15 cellular contexts compared by ENCODE assay signal in the genomic region with DNA sequence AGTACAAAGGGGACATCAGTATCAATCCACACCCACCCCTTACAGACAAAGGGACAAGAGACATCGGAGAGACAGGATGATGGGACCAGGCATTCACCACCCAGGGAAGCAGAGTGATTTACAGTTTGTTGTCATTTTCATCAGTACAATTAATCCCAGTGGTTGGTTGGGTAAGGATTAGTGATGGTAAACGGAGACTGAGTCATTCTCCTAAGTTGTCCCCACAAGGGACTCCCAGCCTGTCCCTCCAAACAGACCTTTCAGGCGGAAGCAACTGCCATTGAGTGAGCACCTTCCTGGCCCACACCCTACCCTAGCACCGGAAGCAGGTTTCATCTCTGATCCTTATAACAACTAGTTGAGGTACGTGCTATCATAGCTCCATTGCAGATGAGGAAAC. TPM values are rescaled to one million over a fixed set of nuclear protein-coding genes. Genes with fewer than 3 reads are reported as not detected.
"Had no signal": no experiment of that assay in that cellular context is flagged by ENCODE, and none has a peak within 500 bp of the region (broad histone marks: within the 10 kb centered on the region; RNA-seq: fewer than 3 reads in every experiment).

No MANE protein-coding gene starts in this region.

- H3K4me1 Mint-ChIP-seq: activated B cell treated with CpG ODN at 0.5 μM for 24 hours; activated naive CD8-positive, alpha-beta T cell treated with anti-CD3 and anti-CD28 coated beads, Interleukin-2, amount 10 ng/mL, durations not matched to agents 7 days and 5 days had no signal

- H3K27ac Mint-ChIP-seq: activated B cell treated with CpG ODN at 0.5 μM for 24 hours; activated naive CD8-positive, alpha-beta T cell treated with anti-CD3 and anti-CD28 coated beads, Interleukin-2, amount 10 ng/mL, durations not matched to agents 7 days and 5 days; activated T-cell treated with anti-CD3 and anti-CD28 coated beads, Interleukin-2, amount 50 U/mL, for 24 hours; neural progenitor cell had no signal

- H3K27ac ChIP-seq: gastrocnemius medialis, neural progenitor cell, ovary had no signal

- H3K4me2 ChIP-seq: SK-N-SH, smooth muscle cell had no signal

- H3K9ac ChIP-seq: neural progenitor cell, SK-N-SH had no signal

- H3K9me3 ChIP-seq: ovary had no signal

- H2AFZ ChIP-seq: neural progenitor cell had no signal

- H3K36me3 Mint-ChIP-seq: activated naive CD8-positive, alpha-beta T cell treated with anti-CD3 and anti-CD28 coated beads, Interleukin-2, amount 10 ng/mL, durations not matched to agents 7 days and 5 days had no signal

- H3K4me3 Mint-ChIP-seq: activated B cell treated with CpG ODN at 0.5 μM for 24 hours; activated naive CD8-positive, alpha-beta T cell treated with anti-CD3 and anti-CD28 coated beads, Interleukin-2, amount 10 ng/mL, durations not matched to agents 7 days and 5 days; activated T-cell treated with anti-CD3 and anti-CD28 coated beads, Interleukin-2, amount 50 U/mL, for 24 hours; neural progenitor cell had no signal

- H3K36me3 ChIP-seq: neural progenitor cell, ovary had no signal

- DNase-seq: activated B cell treated with CpG ODN at 0.5 μM for 24 hours; activated CD4-positive, alpha-beta T cell treated with anti-CD3 and anti-CD28 coated beads, Interleukin-2, amount 50 U/mL, for 1 hour; activated gamma-delta T cell treated with Interleukin-2 at 50 U/mL for 16 hours; activated naive CD8-positive, alpha-beta T cell treated with anti-CD3 and anti-CD28 coated beads, Interleukin-2, amount 10 ng/mL, durations not matched to agents 7 days and 5 days; activated T-cell treated with anti-CD3 and anti-CD28 coated beads, Interleukin-2, amount 50 U/mL, for 24 hours; aorta; gastrocnemius medialis; midbrain; ovary; SK-N-SH had no signal

- H3K27me3 ChIP-seq: gastrocnemius medialis, neural progenitor cell, ovary, tibial nerve had no signal

- H3K4me1 ChIP-seq: gastrocnemius medialis had no signal

- H3K4me3 ChIP-seq: gastrocnemius medialis, neural progenitor cell, ovary, smooth muscle cell, tibial nerve had no signal

RNA-seq across cellular contexts. Expression of gene PPL, which starts 11.2 kb away (rescaled TPM):
- total RNA-seq: activated naive CD8-positive, alpha-beta T cell treated with anti-CD3 and anti-CD28 coated beads, Interleukin-2, amount 10 ng/mL, durations not matched to agents 7 days and 5 days; T-helper 1 cell treated with Interleukin-12 subunit alpha and Interleukin-12 subunit beta and Interleukin-4 antibody, amounts not matched to agents 30 ng/mL and 1 ng/mL, for 36 hours had no signal

RNA-seq across cellular contexts. Expression of gene SEC14L5, which starts 32.3 kb away (rescaled TPM):
- total RNA-seq: activated B cell treated with CpG ODN at 0.5 μM for 24 hours; kidney epithelial cell; smooth muscle cell; T-helper 1 cell treated with Interleukin-12 subunit alpha and Interleukin-12 subunit beta and Interleukin-4 antibody, amounts not matched to agents 30 ng/mL and 1 ng/mL, for 36 hours had no signal
- polyA plus RNA-seq: smooth muscle cell had no signal
